ENCODE assay signal across 15 cellular contexts in the genomic region with DNA sequence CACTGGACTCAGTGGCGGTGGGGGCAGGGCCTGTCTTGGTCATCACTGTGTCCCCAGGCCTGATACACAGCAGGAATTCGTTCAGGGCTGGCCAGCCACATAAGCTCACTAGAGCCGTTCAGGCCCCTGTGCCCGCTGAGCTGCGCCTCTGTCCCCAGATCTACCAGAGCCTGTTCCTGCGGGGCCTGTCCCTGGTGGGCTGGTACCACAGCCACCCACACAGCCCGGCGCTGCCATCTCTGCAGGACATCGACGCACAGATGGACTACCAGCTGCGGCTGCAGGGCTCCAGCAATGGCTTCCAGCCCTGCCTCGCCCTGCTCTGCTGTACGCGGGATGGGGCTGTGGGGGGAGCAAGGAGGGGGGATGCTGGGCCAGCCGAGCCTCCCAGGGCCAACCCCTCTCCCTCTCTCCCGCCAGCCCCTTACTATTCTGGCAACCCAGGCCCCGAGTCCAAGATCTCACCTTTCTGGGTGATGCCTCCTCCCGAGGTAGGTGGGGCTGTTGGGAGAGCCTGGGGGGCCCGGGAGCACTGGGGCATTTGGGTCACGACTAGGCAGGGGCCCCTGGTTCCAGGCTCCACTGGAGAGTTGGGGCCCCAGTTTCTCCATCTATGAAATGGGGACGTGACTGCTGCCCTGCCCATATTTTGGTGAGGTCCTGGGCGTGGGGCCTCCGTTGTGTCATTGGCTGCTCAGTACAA. TPM values are rescaled to one million over a fixed set of nuclear protein-coding genes. Genes with fewer than 3 reads are reported as not detected.
DNase-seq lines count a peak whose midpoint lies in the region; ATAC-seq and TF ChIP-seq lines count a peak whose summit lies in the region.
"Had no signal": no experiment of that assay in that cellular context is flagged by ENCODE, and none has a peak within 500 bp of the region (broad histone marks: within the 10 kb centered on the region; RNA-seq: fewer than 3 reads in every experiment).

No MANE protein-coding gene starts in this region.

- H3K9ac ChIP-seq in IMR-90 (ENCODE audit: low read depth, low read length) (no peak overlapping the region), mesenchymal stem cell (ENCODE audit: low read length) (no peak overlapping the region)

- H2AFZ ChIP-seq in IMR-90 (replicated peaks; ENCODE audit: low read length, poor library complexity) (no peak overlapping the region), mesenchymal stem cell (ENCODE audit: low read depth, low read length) (no peak overlapping the region)

- H3K36me3 ChIP-seq in IMR-90 (ENCODE audit: control insufficient read depth, insufficient read depth, low read length) (peaks cover 31% of the 10 kb centered on the region), mesenchymal stem cell (ENCODE audit: control insufficient read depth in 1 of 2, insufficient read depth in 2 of 2, low read depth in 1 of 2, low read length in 2 of 2) (peaks cover 47 to 79% of the 10 kb centered on the region in 2 experiments), spleen (peaks cover 2 to 86% (median 44%) of the 10 kb centered on the region in 6 donors)

- H4K91ac ChIP-seq in IMR-90 (ENCODE audit: insufficient read depth, low read depth, low read length), result no peak overlapping the region
- no peak overlapping the region for H4K91ac ChIP-seq in mesenchymal stem cell (ENCODE audit: low read length)

- H2AK5ac ChIP-seq in IMR-90 (ENCODE audit: low read depth, low read length), result no peak overlapping the region
- no peak overlapping the region for H2AK5ac ChIP-seq in mesenchymal stem cell (ENCODE audit: low read length, severe bottlenecking)

- H3K27me3 ChIP-seq in IMR-90 (ENCODE audit: control insufficient read depth, insufficient read depth, low read length) (no peaks in the 10 kb centered on the region), mesenchymal stem cell (ENCODE audit: control insufficient read depth in 1 of 2, insufficient read depth in 1 of 2, low read length in 2 of 2) (no peaks in the 10 kb centered on the region), spleen (replicated peaks in 1 of 7) (no peaks in the 10 kb centered on the region)

- H2BK120ac ChIP-seq in IMR-90 (ENCODE audit: low read depth, low read length), result no peak overlapping the region
- H2BK120ac ChIP-seq in mesenchymal stem cell (ENCODE audit: low read depth, low read length), result no peak overlapping the region

- H3K4ac ChIP-seq in IMR-90 (ENCODE audit: low read depth, low read length) (no peak overlapping the region), mesenchymal stem cell (ENCODE audit: low read depth in 1 of 2, low read length in 2 of 2) (no peak overlapping the region)

- DNase-seq in IMR-90 (no peak), mesenchymal stem cell (no peak), spleen (peak; percentile 70), NCI-H1105 treated with DMSO at 0.1 percent for 48 hours (lab: John Stamatoyannopoulos, UW) (no peak), SKM-1 treated with dmso at 0.1 percent for 144 hours (lab: John Stamatoyannopoulos, UW; ENCODE audit: unreplicated experiment) (no peak), kidney tubule cell (ENCODE audit: low spot score) (no peak)
- no peak for DNase-seq in activated naive CD4-positive, alpha-beta T cell treated with Interleukin-2 at 50 U/mL for 16 hours
- DNase-seq: CD4-positive, alpha-beta T cell; Kasumi-1; NCI-H187 treated with DMSO at 0.1 percent for 48 hours; NCI-H2171; NCI-H774; SIG-M5 had no signal

- H2BK20ac ChIP-seq in IMR-90 (ENCODE audit: low read depth, low read length), result no peak overlapping the region

- ATAC-seq in IMR-90 (ENCODE audit: low read depth), result no peak

- no peak overlapping the region for H3K14ac ChIP-seq in IMR-90 (replicated peaks; ENCODE audit: low read depth, low read length)
- no peak overlapping the region for H3K14ac ChIP-seq in mesenchymal stem cell (ENCODE audit: low read length in 2 of 2)

- H3K27ac ChIP-seq in IMR-90 (ENCODE audit: insufficient read depth, low read length), result no peak overlapping the region
- peak overlapping the region; percentile 29 for H3K27ac ChIP-seq in cingulate gyrus (ENCODE audit: low read depth, low read length)
- no peak overlapping the region for H3K27ac ChIP-seq in mesenchymal stem cell (ENCODE audit: low read length, poor library complexity, severe bottlenecking)
- no peak overlapping the region for H3K27ac ChIP-seq in spleen

- H4K20me1 ChIP-seq in IMR-90 (ENCODE audit: insufficient read depth, low read length), result peaks cover 11% of the 10 kb centered on the region

- H3K9me1 ChIP-seq in IMR-90 (ENCODE audit: insufficient read depth, low read length), result no peaks in the 10 kb centered on the region

- TF ChIP-seq POLR2A in IMR-90 (IDR thresholded peaks at IDR 0.05; ENCODE audit: low read depth, low read length) (no peak), spleen (IDR thresholded peaks at IDR 0.05) (no peak)

- no peak overlapping the region for H4K8ac ChIP-seq in IMR-90 (ENCODE audit: low read depth in 2 of 2, low read length in 2 of 2)
- H4K8ac ChIP-seq in mesenchymal stem cell (ENCODE audit: low read length), result peak overlapping the region; percentile 33

- in situ Hi-C loops in IMR-90 (cut with MboI; ENCODE audit: low sequenced_read_pairs), result no loop called here

- no TSS peak for BruUV-seq in IMR-90 (replicated peaks; lab: Mats Ljungman, UMichigan)

- TF ChIP-seq CTCF in IMR-90 (conservative IDR thresholded peaks at IDR 0.05; ENCODE audit: low read depth, low read length) (no peak), spleen (IDR thresholded peaks at IDR 0.05 in 8 of 11, conservative IDR thresholded peaks at IDR 0.05 in 3 of 11) (no peak)

- no peak overlapping the region for H4K5ac ChIP-seq in IMR-90 (ENCODE audit: low read depth, low read length)

- H2BK12ac ChIP-seq in mesenchymal stem cell (ENCODE audit: low read length in 2 of 2), result no peak overlapping the region

- H3K23ac ChIP-seq in IMR-90 (ENCODE audit: low read depth, low read length), result no peak overlapping the region
- no peak overlapping the region for H3K23ac ChIP-seq in mesenchymal stem cell (ENCODE audit: low read length in 2 of 2)

- H3K4me2 ChIP-seq in IMR-90 (ENCODE audit: low read depth, low read length) (no peak overlapping the region), mesenchymal stem cell (ENCODE audit: low read length, poor library complexity, severe bottlenecking) (no peak overlapping the region)

- H2AK9ac ChIP-seq in IMR-90 (replicated peaks; ENCODE audit: low read depth, low read length, poor library complexity), result peak overlapping the region; percentile 61

- H3K4me1 ChIP-seq in IMR-90 (ENCODE audit: control insufficient read depth, insufficient read depth, low read length) (peaks cover 10% of the 10 kb centered on the region; the same call in 1 of the 2 replicates), mesenchymal stem cell (ENCODE audit: control insufficient read depth, insufficient read depth, low read depth, low read length) (peaks cover 33% of the 10 kb centered on the region), spleen (peaks cover 0 to 15% (median 0%) of the 10 kb centered on the region in 6 donors)

- POLR2A ChIA-PET in IMR-90 (lab: Charles Lee; ENCODE audit: unreplicated experiment), result no interaction called here

- H2BK5ac ChIP-seq in IMR-90 (ENCODE audit: low read depth, low read length, poor library complexity, severe bottlenecking) (no peak overlapping the region), mesenchymal stem cell (ENCODE audit: low read depth, low read length, poor library complexity, severe bottlenecking) (no peak overlapping the region)

- 96% methylated on average over 8 of the region's 23 CpGs; no CpG with 5 or more reads in 1 of the 2 experiments for WGBS in IMR-90 (ENCODE audit: extremely low coverage in 2 of 2, insufficient read length in 1 of 2), 2 experiments
- 95% methylated on average over 18 of the region's 23 CpGs for WGBS in mesenchymal stem cell
- WGBS in spleen, 5 donors, result 84 to 93% (median 88%) methylated on average over 14 to 23 of the region's 23 CpGs

- H3K79me1 ChIP-seq in IMR-90 (ENCODE audit: low read depth in 1 of 2, low read length in 2 of 2) (peaks cover 0 to 9% of the 10 kb centered on the region in 2 experiments; a peak in 3 of 4 replicates), mesenchymal stem cell (replicated peaks; ENCODE audit: low read length, poor library complexity, severe bottlenecking) (peaks cover 7% of the 10 kb centered on the region)

- TF ChIP-seq RAD21 in IMR-90 (IDR thresholded peaks at IDR 0.05; ENCODE audit: low read length), result no peak

- no peak overlapping the region for H3K56ac ChIP-seq in IMR-90 (ENCODE audit: extremely low read depth, insufficient read depth, low read length)

- CTCF ChIA-PET in IMR-90 (lab: Yijun Ruan, JAX), result no interaction called here

- H3K9me3 ChIP-seq in IMR-90 (ENCODE audit: control insufficient read depth, insufficient read depth, low read length) (no peaks in the 10 kb centered on the region), mesenchymal stem cell (ENCODE audit: control insufficient read depth, low read length) (no peaks in the 10 kb centered on the region), spleen (no peaks in the 10 kb centered on the region)

- H3K18ac ChIP-seq in IMR-90 (ENCODE audit: low read depth, low read length), result no peak overlapping the region
- H3K18ac ChIP-seq in mesenchymal stem cell (ENCODE audit: low read depth in 1 of 2, low read length in 2 of 2), result no peak overlapping the region

- no peak overlapping the region for H2BK15ac ChIP-seq in IMR-90 (ENCODE audit: low read depth, low read length)
- peak overlapping the region; percentile 15 for H2BK15ac ChIP-seq in mesenchymal stem cell (ENCODE audit: low read depth, poor library complexity, severe bottlenecking)

- intact Hi-C loops in IMR-90 (cut with micrococcal nuclease) (no loop called here), spleen (cut with DNase I; ENCODE audit: low total_unique reads) (no loop called here)

- H3K4me3 ChIP-seq in IMR-90 (ENCODE audit: insufficient read depth, low read depth, low read length) (no peak overlapping the region), mesenchymal stem cell (ENCODE audit: insufficient read depth in 1 of 2, low read depth in 1 of 2, low read length in 2 of 2) (no peak overlapping the region), spleen (no peak overlapping the region)

- dilution Hi-C loops in IMR-90 (cut with HindIII; ENCODE audit: low sequenced_read_pairs, unreplicated experiment), result no loop called here

RNA-seq across cellular contexts. Expression of a gene that starts 13.9 kb away (rescaled TPM):
- total RNA-seq in IMR-90 (2012; rRNA removed), result 2.3 and 3.3 TPM in 2 replicates
- 8.1 and 9.8 TPM in 2 replicates for polyA plus RNA-seq in IMR-90 (2012; rRNA removed)
- 12.5 and 13.1 TPM in 2 replicates for polyA plus RNA-seq in IMR-90 (2012; cell fraction: cytosol; rRNA removed)
- 4.6 and 9.8 TPM in 2 replicates for polyA plus RNA-seq in IMR-90 (2012; cell fraction: nucleus; rRNA removed; ENCODE audit: low replicate concordance)
- polyA plus RNA-seq in mesenchymal stem cell (2013, experiment 1 of 2), result 6.9 TPM
- polyA plus RNA-seq in mesenchymal stem cell (2013, experiment 2 of 2), result 6.1 TPM
- total RNA-seq in spleen, result 10 to 100 TPM in 4 of 7 donors, 1 to 10 TPM in 3; 6.4 to 24.2 (median 13.8) TPM
- polyA plus RNA-seq in spleen, result 10 to 100 TPM; 17.1 to 24.0 (median 17.9) TPM

RNA-seq across cellular contexts. Expression of a gene that starts 18.6 kb away (rescaled TPM):
- total RNA-seq in IMR-90 (2012; rRNA removed) (1.3 and 1.4 TPM in 2 replicates), spleen (1 to 10 TPM in 4 of 7 donors, under 1 TPM in 2, not detected in 1; 0.79 to 5.1 (median 1.6) TPM)
- polyA plus RNA-seq in IMR-90 (2012; rRNA removed) (3.2 and 3.4 TPM in 2 replicates), spleen (1 to 10 TPM; 2.1 to 2.9 (median 2.5) TPM)
- 7.1 and 7.7 TPM in 2 replicates for polyA plus RNA-seq in IMR-90 (2012; cell fraction: cytosol; rRNA removed)
- polyA plus RNA-seq in IMR-90 (2012; cell fraction: nucleus; rRNA removed; ENCODE audit: low replicate concordance), result 10.0 and 17.1 TPM in 2 replicates
- 2.0 TPM for polyA plus RNA-seq in mesenchymal stem cell (2013, experiment 1 of 2)
- 2.5 TPM for polyA plus RNA-seq in mesenchymal stem cell (2013, experiment 2 of 2)

RNA-seq across cellular contexts. Expression of a gene that starts 43.1 kb away (rescaled TPM):
- total RNA-seq in IMR-90 (2012; rRNA removed) (28.1 and 32.2 TPM in 2 replicates), spleen (10 to 100 TPM; 37.2 to 77.4 (median 66.2) TPM)
- polyA plus RNA-seq in IMR-90 (2012; rRNA removed) (138 and 161 TPM in 2 replicates), spleen (10 to 100 TPM; 26.1 to 44.0 (median 31.3) TPM)
- 103 and 170 TPM in 2 replicates for polyA plus RNA-seq in IMR-90 (2012; cell fraction: cytosol; rRNA removed)
- 93.0 and 160 TPM in 2 replicates for polyA plus RNA-seq in IMR-90 (2012; cell fraction: nucleus; rRNA removed; ENCODE audit: low replicate concordance)
- polyA plus RNA-seq in mesenchymal stem cell (2013, experiment 1 of 2), result 108 TPM
- 106 TPM for polyA plus RNA-seq in mesenchymal stem cell (2013, experiment 2 of 2)

RNA-seq across cellular contexts. Expression of a gene that starts 45.2 kb away (rescaled TPM):
- 11.4 and 12.4 TPM in 2 replicates for total RNA-seq in IMR-90 (2012; rRNA removed)
- 22.9 and 26.7 TPM in 2 replicates for polyA plus RNA-seq in IMR-90 (2012; rRNA removed)
- 16.1 and 20.9 TPM in 2 replicates for polyA plus RNA-seq in IMR-90 (2012; cell fraction: cytosol; rRNA removed)
- polyA plus RNA-seq in IMR-90 (2012; cell fraction: nucleus; rRNA removed; ENCODE audit: low replicate concordance), result 18.2 and 45.9 TPM in 2 replicates
- polyA plus RNA-seq in mesenchymal stem cell (2013, experiment 1 of 2), result 7.6 TPM
- 6.3 TPM for polyA plus RNA-seq in mesenchymal stem cell (2013, experiment 2 of 2)
- total RNA-seq in spleen, result 10 to 100 TPM in 5 of 7 donors, 1 to 10 TPM in 2; 9.4 to 17.9 (median 10.6) TPM
- 1 to 10 TPM; 3.8 to 7.4 (median 5.7) TPM for polyA plus RNA-seq in spleen

RNA-seq across cellular contexts. Expression of a gene that starts 52.8 kb away (rescaled TPM):
- total RNA-seq in IMR-90 (2012; rRNA removed) (17.4 and 19.2 TPM in 2 replicates), spleen (1 to 10 TPM in 6 of 7 donors, under 1 TPM in 1; 0.80 to 6.6 (median 2.0) TPM)
- polyA plus RNA-seq in IMR-90 (2012; rRNA removed) (23.4 and 24.4 TPM in 2 replicates), spleen (1 to 10 TPM; 2.3 to 3.0 (median 2.5) TPM)
- 14.6 and 37.7 TPM in 2 replicates for polyA plus RNA-seq in IMR-90 (2012; cell fraction: cytosol; rRNA removed)
- 53.7 and 112 TPM in 2 replicates for polyA plus RNA-seq in IMR-90 (2012; cell fraction: nucleus; rRNA removed; ENCODE audit: low replicate concordance)
- polyA plus RNA-seq in mesenchymal stem cell (2013, experiment 1 of 2), result 3.4 TPM
- 2.6 TPM for polyA plus RNA-seq in mesenchymal stem cell (2013, experiment 2 of 2)
- total RNA-seq: NCI-H460 had no signal
